8 cellular contexts compared by ENCODE assay signal in the genomic region with DNA sequence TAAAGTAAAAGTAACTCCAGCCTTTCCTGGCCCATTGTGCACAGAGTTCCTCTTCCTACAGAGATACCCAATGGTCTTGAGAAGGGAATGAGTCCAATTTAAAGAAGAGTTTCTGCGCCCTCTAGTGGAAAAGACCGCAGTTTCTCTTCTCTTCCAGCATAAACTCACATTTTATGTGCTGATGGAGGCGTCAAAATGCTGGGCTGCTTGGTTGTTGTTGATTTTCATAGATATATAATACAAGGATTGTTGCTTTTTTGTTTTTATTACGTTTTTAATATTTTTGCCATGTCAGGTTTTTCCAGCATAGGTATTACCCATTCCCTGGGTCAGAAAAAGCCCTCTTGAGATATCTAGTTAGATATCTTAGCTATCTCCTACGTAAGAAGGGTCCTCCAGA.
DNase-seq lines count a peak whose midpoint lies in the region; ATAC-seq and TF ChIP-seq lines count a peak whose summit lies in the region.

No MANE protein-coding gene starts in this region.

- ATAC-seq in lower lobe of right lung, result no peak

- no peak for TF ChIP-seq POLR2A in spleen (IDR thresholded peaks at IDR 0.05)

- H3K4me1 ChIP-seq in lower lobe of right lung, result no peaks in the 10 kb centered on the region
- no peaks in the 10 kb centered on the region for H3K4me1 ChIP-seq in spleen

- intact Hi-C loops in lower lobe of right lung (cut with DNase I), result no loop called here
- intact Hi-C loops in spleen (cut with DNase I; ENCODE audit: low total_unique reads), result no loop called here

- H3K4me3 ChIP-seq in lower lobe of right lung (no peak overlapping the region), spleen (no peak overlapping the region)

- TF ChIP-seq CTCF in lower lobe of right lung (IDR thresholded peaks at IDR 0.05) (peak; percentile 35), spleen (IDR thresholded peaks at IDR 0.05 in 8 of 11, conservative IDR thresholded peaks at IDR 0.05 in 3 of 11) (peak in 2 of 11 experiments; percentile 13 to 19)

- 22 to 24% (median 23%) methylated on average over 5 of the region's 5 CpGs for WGBS in spleen, 5 donors

- peak; percentile 55 to 87 for DNase-seq in NCI-H524 (lab: John Stamatoyannopoulos, UW)
- DNase-seq in NCI-H524 treated with DMSO at 0.1 percent for 48 hours (lab: John Stamatoyannopoulos, UW), result no peak
- DNase-seq in NAMALWA (ENCODE audit: low spot score), result peak; percentile 69
- peak; percentile 5 to 6 for DNase-seq in activated CD4-positive, alpha-beta T cell treated with anti-CD3 and anti-CD28 coated beads, Interleukin-2, amount 50 U/mL, for 48 hours
- DNase-seq in lower lobe of right lung, result no peak
- no peak for DNase-seq in GOT3 (lab: John Stamatoyannopoulos, UW)
- no peak for DNase-seq in spleen
- DNase-seq in putamen (ENCODE audit: low spot score), result no peak

- no peak overlapping the region for H3K27ac ChIP-seq in lower lobe of right lung
- H3K27ac ChIP-seq in spleen, result no peak overlapping the region

- H3K9me3 ChIP-seq in lower lobe of right lung (no peaks in the 10 kb centered on the region), spleen (no peaks in the 10 kb centered on the region)

- H3K27me3 ChIP-seq in lower lobe of right lung (ENCODE audit: low read depth) (no peaks in the 10 kb centered on the region), spleen (replicated peaks in 1 of 7) (peaks cover 0 to 4% (median 0%) of the 10 kb centered on the region in 7 donors)

- H3K36me3 ChIP-seq in lower lobe of right lung (no peaks in the 10 kb centered on the region), spleen (no peaks in the 10 kb centered on the region)

Comparison
In these comparisons a context has a peak if more than half of its experiments do, and no peak if none do; other contexts are left out.
1. DNase-seq: peak in NCI-H524 (2 of 2), NAMALWA (single experiment) and activated CD4-positive, alpha-beta T cell treated with anti-CD3 and anti-CD28 coated beads, Interleukin-2, amount 50 U/mL, for 48 hours (2 of 2); none in NCI-H524 treated with DMSO at 0.1 percent for 48 hours (single experiment), lower lobe of right lung (single experiment), GOT3 (single experiment), spleen (single experiment) and putamen (single experiment).